ENCODE assay signal across 1 cellular context in the genomic region with DNA sequence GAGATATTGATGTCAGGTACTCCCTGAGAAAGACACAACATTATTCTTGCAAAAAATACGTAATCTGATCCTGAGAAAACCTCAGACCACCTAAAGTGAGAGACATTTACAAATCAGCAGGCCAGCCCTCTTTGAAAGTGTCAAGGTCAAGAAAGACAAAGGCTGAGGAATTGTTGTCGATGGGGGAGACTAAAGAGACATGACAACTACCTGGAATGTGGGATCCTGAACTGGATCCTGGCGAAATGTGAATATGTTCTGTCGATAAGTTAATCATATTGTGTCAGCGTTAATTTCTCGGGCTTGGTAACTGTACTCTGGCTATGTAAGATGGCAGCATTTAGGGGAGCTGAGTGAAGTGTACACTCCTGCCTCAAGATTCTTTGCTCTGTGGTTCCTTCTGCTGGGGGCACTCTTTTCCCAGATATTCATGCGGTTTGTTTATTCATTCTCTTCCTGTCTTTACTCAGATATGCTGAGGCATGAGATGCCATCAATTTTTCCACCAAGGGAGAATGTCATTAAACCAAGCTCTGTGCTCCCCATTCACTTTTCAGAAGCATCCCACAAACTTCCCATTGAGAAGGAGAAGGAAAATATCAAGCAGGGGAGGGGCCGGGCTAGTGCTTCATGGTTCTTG.
TF ChIP-seq lines count a peak whose summit lies in the region.

No MANE protein-coding gene starts in this region.

TF ChIP-seq in H1, 55 proteins besides CTCF, POLR2A, EP300 and RAD21:
- TF ChIP-seq, protein P1, sequence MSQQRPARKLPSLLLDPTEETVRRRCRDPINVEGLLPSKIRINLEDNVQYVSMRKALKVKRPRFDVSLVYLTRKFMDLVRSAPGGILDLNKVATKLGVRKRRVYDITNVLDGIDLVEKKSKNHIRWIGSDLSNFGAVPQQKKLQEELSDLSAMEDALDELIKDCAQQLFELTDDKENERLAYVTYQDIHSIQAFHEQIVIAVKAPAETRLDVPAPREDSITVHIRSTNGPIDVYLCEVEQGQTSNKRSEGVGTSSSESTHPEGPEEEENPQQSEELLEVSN (IDR thresholded peaks at IDR 0.05), result no peak
- TF ChIP-seq JUN (IDR thresholded peaks at IDR 0.05; ENCODE audit: low read depth, low read length), result no peak
- peak; percentile 65; the same call in 1 of the 2 replicates for TF ChIP-seq YY1 (IDR thresholded peaks at IDR 0.05; ENCODE audit: low read depth, low read length)
- peak; percentile 95 for TF ChIP-seq TEAD4 (IDR thresholded peaks at IDR 0.05; ENCODE audit: low read depth, low read length)
- no peak for TF ChIP-seq PHF8 (conservative IDR thresholded peaks at IDR 0.05; ENCODE audit: low read depth, low read length)
- no peak for TF ChIP-seq JUND (IDR thresholded peaks at IDR 0.05; ENCODE audit: low read length)
- TF ChIP-seq TBP (IDR thresholded peaks at IDR 0.05; ENCODE audit: low read depth, low read length), result no peak
- no peak for TF ChIP-seq RFX5 (IDR thresholded peaks at IDR 0.05; ENCODE audit: borderline replicate concordance, low read depth, low read length)
- TF ChIP-seq CTBP2 (IDR thresholded peaks at IDR 0.05; ENCODE audit: borderline replicate concordance, insufficient read depth, insufficient read length, low read length), result no peak
- peak; percentile 84 for TF ChIP-seq SP1 (IDR thresholded peaks at IDR 0.05; ENCODE audit: low read depth, low read length)
- TF ChIP-seq SP2 (IDR thresholded peaks at IDR 0.05; ENCODE audit: low read length), result no peak
- no peak for TF ChIP-seq SIX5 (IDR thresholded peaks at IDR 0.05; ENCODE audit: low read depth, low read length)
- TF ChIP-seq POLR2AphosphoS5 (IDR thresholded peaks at IDR 0.05; ENCODE audit: low read depth, low read length), result no peak
- no peak for TF ChIP-seq GABPA (IDR thresholded peaks at IDR 0.05; ENCODE audit: borderline replicate concordance, insufficient read depth, low read length)
- peak; percentile 78; the same call in 1 of the 2 replicates for TF ChIP-seq TCF12 (IDR thresholded peaks at IDR 0.05; ENCODE audit: low read depth, low read length)
- TF ChIP-seq NANOG (IDR thresholded peaks at IDR 0.05; ENCODE audit: insufficient read depth, low read depth, low read length, poor library complexity, severe bottlenecking), result peak; percentile 98
- no peak; a peak in 1 of 4 replicates for TF ChIP-seq HDAC2 (IDR thresholded peaks at IDR 0.05; ENCODE audit: borderline replicate concordance in 1 of 2, low read depth in 2 of 2, low read length in 2 of 2)
- TF ChIP-seq, protein P2, sequence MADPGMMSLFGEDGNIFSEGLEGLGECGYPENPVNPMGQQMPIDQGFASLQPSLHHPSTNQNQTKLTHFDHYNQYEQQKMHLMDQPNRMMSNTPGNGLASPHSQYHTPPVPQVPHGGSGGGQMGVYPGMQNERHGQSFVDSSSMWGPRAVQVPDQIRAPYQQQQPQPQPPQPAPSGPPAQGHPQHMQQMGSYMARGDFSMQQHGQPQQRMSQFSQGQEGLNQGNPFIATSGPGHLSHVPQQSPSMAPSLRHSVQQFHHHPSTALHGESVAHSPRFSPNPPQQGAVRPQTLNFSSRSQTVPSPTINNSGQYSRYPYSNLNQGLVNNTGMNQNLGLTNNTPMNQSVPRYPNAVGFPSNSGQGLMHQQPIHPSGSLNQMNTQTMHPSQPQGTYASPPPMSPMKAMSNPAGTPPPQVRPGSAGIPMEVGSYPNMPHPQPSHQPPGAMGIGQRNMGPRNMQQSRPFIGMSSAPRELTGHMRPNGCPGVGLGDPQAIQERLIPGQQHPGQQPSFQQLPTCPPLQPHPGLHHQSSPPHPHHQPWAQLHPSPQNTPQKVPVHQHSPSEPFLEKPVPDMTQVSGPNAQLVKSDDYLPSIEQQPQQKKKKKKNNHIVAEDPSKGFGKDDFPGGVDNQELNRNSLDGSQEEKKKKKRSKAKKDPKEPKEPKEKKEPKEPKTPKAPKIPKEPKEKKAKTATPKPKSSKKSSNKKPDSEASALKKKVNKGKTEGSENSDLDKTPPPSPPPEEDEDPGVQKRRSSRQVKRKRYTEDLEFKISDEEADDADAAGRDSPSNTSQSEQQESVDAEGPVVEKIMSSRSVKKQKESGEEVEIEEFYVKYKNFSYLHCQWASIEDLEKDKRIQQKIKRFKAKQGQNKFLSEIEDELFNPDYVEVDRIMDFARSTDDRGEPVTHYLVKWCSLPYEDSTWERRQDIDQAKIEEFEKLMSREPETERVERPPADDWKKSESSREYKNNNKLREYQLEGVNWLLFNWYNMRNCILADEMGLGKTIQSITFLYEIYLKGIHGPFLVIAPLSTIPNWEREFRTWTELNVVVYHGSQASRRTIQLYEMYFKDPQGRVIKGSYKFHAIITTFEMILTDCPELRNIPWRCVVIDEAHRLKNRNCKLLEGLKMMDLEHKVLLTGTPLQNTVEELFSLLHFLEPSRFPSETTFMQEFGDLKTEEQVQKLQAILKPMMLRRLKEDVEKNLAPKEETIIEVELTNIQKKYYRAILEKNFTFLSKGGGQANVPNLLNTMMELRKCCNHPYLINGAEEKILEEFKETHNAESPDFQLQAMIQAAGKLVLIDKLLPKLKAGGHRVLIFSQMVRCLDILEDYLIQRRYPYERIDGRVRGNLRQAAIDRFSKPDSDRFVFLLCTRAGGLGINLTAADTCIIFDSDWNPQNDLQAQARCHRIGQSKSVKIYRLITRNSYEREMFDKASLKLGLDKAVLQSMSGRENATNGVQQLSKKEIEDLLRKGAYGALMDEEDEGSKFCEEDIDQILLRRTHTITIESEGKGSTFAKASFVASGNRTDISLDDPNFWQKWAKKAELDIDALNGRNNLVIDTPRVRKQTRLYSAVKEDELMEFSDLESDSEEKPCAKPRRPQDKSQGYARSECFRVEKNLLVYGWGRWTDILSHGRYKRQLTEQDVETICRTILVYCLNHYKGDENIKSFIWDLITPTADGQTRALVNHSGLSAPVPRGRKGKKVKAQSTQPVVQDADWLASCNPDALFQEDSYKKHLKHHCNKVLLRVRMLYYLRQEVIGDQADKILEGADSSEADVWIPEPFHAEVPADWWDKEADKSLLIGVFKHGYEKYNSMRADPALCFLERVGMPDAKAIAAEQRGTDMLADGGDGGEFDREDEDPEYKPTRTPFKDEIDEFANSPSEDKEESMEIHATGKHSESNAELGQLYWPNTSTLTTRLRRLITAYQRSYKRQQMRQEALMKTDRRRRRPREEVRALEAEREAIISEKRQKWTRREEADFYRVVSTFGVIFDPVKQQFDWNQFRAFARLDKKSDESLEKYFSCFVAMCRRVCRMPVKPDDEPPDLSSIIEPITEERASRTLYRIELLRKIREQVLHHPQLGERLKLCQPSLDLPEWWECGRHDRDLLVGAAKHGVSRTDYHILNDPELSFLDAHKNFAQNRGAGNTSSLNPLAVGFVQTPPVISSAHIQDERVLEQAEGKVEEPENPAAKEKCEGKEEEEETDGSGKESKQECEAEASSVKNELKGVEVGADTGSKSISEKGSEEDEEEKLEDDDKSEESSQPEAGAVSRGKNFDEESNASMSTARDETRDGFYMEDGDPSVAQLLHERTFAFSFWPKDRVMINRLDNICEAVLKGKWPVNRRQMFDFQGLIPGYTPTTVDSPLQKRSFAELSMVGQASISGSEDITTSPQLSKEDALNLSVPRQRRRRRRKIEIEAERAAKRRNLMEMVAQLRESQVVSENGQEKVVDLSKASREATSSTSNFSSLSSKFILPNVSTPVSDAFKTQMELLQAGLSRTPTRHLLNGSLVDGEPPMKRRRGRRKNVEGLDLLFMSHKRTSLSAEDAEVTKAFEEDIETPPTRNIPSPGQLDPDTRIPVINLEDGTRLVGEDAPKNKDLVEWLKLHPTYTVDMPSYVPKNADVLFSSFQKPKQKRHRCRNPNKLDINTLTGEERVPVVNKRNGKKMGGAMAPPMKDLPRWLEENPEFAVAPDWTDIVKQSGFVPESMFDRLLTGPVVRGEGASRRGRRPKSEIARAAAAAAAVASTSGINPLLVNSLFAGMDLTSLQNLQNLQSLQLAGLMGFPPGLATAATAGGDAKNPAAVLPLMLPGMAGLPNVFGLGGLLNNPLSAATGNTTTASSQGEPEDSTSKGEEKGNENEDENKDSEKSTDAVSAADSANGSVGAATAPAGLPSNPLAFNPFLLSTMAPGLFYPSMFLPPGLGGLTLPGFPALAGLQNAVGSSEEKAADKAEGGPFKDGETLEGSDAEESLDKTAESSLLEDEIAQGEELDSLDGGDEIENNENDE (IDR thresholded peaks at IDR 0.05; ENCODE audit: insufficient replicate concordance, low read length), result peak; percentile 64
- TF ChIP-seq ASH2L (IDR thresholded peaks at IDR 0.05; ENCODE audit: low read length), result no peak
- TF ChIP-seq SUZ12 (IDR thresholded peaks at IDR 0.05; ENCODE audit: low read length), result no peak
- no peak for TF ChIP-seq TAF7 (optimal IDR thresholded peaks at IDR 0.05; ENCODE audit: borderline replicate concordance, low read depth, low read length)
- no peak for TF ChIP-seq SAP30 (IDR thresholded peaks at IDR 0.05; ENCODE audit: insufficient read depth, insufficient replicate concordance, low read length)
- TF ChIP-seq CREB1 (IDR thresholded peaks at IDR 0.05), result no peak
- no peak for TF ChIP-seq MAFK (IDR thresholded peaks at IDR 0.05; ENCODE audit: low read depth, low read length)
- TF ChIP-seq SP4 (IDR thresholded peaks at IDR 0.05; ENCODE audit: low read length), result no peak
- TF ChIP-seq KDM5A (IDR thresholded peaks at IDR 0.05; ENCODE audit: low read length), result no peak
- TF ChIP-seq RBBP5 (IDR thresholded peaks at IDR 0.05; ENCODE audit: borderline replicate concordance, low read depth, low read length), result no peak
- TF ChIP-seq POU5F1 (IDR thresholded peaks at IDR 0.05; ENCODE audit: low read depth, low read length), result no peak
- no peak for TF ChIP-seq RXRA (IDR thresholded peaks at IDR 0.05; ENCODE audit: insufficient read depth, low read depth, low read length)
- TF ChIP-seq SIN3A (conservative IDR thresholded peaks at IDR 0.05 in 1 of 2, IDR thresholded peaks at IDR 0.05 in 1 of 2; ENCODE audit: low read depth in 1 of 2, low read length in 2 of 2), result no peak
- TF ChIP-seq SRF (IDR thresholded peaks at IDR 0.05; ENCODE audit: low read depth, low read length), result no peak
- TF ChIP-seq, protein P3, sequence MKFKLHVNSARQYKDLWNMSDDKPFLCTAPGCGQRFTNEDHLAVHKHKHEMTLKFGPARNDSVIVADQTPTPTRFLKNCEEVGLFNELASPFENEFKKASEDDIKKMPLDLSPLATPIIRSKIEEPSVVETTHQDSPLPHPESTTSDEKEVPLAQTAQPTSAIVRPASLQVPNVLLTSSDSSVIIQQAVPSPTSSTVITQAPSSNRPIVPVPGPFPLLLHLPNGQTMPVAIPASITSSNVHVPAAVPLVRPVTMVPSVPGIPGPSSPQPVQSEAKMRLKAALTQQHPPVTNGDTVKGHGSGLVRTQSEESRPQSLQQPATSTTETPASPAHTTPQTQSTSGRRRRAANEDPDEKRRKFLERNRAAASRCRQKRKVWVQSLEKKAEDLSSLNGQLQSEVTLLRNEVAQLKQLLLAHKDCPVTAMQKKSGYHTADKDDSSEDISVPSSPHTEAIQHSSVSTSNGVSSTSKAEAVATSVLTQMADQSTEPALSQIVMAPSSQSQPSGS (IDR thresholded peaks at IDR 0.05; ENCODE audit: low read length), result 0 out of 2 replicates have a peak, but pooled peaks have one; percentile 62
- TF ChIP-seq EZH2 (IDR thresholded peaks at IDR 0.05; ENCODE audit: low read depth, low read length, severe bottlenecking), result no peak
- no peak for TF ChIP-seq TAF1 (IDR thresholded peaks at IDR 0.05; ENCODE audit: low read depth, low read length)
- no peak for TF ChIP-seq GTF2F1 (IDR thresholded peaks at IDR 0.05; ENCODE audit: borderline replicate concordance, low read depth, low read length)
- TF ChIP-seq BACH1 (IDR thresholded peaks at IDR 0.05; ENCODE audit: low read length), result no peak
- TF ChIP-seq BCL11A (IDR thresholded peaks at IDR 0.05; ENCODE audit: low read depth in 2 of 2, low read length in 2 of 2), result peak; percentile 22 to 50
- TF ChIP-seq RNF2 (IDR thresholded peaks at IDR 0.05; ENCODE audit: borderline replicate concordance, low read depth, low read length, missing control alignments, poor library complexity, severe bottlenecking), result no peak
- TF ChIP-seq, protein P4, sequence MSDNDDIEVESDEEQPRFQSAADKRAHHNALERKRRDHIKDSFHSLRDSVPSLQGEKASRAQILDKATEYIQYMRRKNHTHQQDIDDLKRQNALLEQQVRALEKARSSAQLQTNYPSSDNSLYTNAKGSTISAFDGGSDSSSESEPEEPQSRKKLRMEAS (IDR thresholded peaks at IDR 0.05), result no peak
- no peak for TF ChIP-seq CBX5 (IDR thresholded peaks at IDR 0.05; ENCODE audit: low read depth, low read length)
- no peak for TF ChIP-seq SIRT6 (IDR thresholded peaks at IDR 0.05; ENCODE audit: low read length)
- 0 out of 2 replicates have a peak, but pooled peaks have one; percentile 30 for TF ChIP-seq CHD2 (IDR thresholded peaks at IDR 0.05; ENCODE audit: low read length)
- TF ChIP-seq, protein P5, sequence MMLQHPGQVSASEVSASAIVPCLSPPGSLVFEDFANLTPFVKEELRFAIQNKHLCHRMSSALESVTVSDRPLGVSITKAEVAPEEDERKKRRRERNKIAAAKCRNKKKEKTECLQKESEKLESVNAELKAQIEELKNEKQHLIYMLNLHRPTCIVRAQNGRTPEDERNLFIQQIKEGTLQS (IDR thresholded peaks at IDR 0.05; ENCODE audit: insufficient read depth, low read depth, low read length), result no peak
- TF ChIP-seq BRCA1 (IDR thresholded peaks at IDR 0.05; ENCODE audit: low read depth, low read length), result no peak
TF ChIP-seq in H1: peak in this region for 9.
